In the genomic region with DNA sequence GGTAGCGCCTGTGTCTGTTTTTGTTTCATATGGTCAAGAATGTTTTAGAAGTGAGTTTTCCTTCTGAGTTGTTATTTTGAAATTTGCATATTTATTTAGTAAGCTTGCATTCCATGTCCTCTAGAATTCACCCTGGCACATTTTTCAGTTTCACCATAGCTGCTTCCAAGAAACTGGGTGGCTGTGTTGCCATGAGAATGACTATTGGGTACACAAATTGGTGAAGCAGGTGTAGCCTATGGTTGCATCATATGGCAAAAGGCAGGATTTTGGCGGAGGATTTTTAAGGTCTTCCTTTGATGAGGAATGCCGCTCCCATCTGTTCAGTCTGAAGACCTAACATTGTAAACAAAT, we compare ENCODE assay signal across 1 cellular context.
TF ChIP-seq lines count a peak whose summit lies in the region.

No MANE protein-coding gene starts in this region.

TF ChIP-seq in K562, 482 proteins besides CTCF, POLR2A, EP300 and RAD21:
- TF ChIP-seq, protein P1, sequence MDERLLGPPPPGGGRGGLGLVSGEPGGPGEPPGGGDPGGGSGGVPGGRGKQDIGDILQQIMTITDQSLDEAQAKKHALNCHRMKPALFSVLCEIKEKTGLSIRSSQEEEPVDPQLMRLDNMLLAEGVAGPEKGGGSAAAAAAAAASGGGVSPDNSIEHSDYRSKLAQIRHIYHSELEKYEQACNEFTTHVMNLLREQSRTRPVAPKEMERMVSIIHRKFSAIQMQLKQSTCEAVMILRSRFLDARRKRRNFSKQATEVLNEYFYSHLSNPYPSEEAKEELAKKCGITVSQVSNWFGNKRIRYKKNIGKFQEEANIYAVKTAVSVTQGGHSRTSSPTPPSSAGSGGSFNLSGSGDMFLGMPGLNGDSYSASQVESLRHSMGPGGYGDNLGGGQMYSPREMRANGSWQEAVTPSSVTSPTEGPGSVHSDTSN (CRISPR knock-in tag; IDR thresholded peaks at IDR 0.05; ENCODE audit: low read depth): no peak
- TF ChIP-seq, protein P1 (tag; conservative IDR thresholded peaks at IDR 0.05; ENCODE audit: low read depth): 0 out of 2 replicates have a peak, but pooled peaks have one; percentile 3
- TF ChIP-seq NBN (IDR thresholded peaks at IDR 0.05; ENCODE audit: low read depth) (peak; percentile 10; the same call in 1 of the 2 replicates), FOXA1 (IDR thresholded peaks at IDR 0.05; ENCODE audit: borderline replicate concordance) (0 out of 2 replicates have a peak, but pooled peaks have one; percentile 1), TBL1XR1 (IDR thresholded peaks at IDR 0.05; ENCODE audit: low read length in 2 of 2) (no peak), HMG20A (CRISPR knock-in tag; conservative IDR thresholded peaks at IDR 0.05) (no peak), BRD9 (IDR thresholded peaks at IDR 0.05; ENCODE audit: low read depth, partially characterized antibody) (peak; percentile 14), CEBPG (CRISPR knock-in tag; IDR thresholded peaks at IDR 0.05) (peak; percentile 82), CEBPG (tag; conservative IDR thresholded peaks at IDR 0.05 in 1 of 2, IDR thresholded peaks at IDR 0.05 in 1 of 2) (peak; percentile 80 to 89), CEBPB (tag; IDR thresholded peaks at IDR 0.05) (peak; percentile 58; the same call in 1 of the 2 replicates)
- TF ChIP-seq, protein P2, sequence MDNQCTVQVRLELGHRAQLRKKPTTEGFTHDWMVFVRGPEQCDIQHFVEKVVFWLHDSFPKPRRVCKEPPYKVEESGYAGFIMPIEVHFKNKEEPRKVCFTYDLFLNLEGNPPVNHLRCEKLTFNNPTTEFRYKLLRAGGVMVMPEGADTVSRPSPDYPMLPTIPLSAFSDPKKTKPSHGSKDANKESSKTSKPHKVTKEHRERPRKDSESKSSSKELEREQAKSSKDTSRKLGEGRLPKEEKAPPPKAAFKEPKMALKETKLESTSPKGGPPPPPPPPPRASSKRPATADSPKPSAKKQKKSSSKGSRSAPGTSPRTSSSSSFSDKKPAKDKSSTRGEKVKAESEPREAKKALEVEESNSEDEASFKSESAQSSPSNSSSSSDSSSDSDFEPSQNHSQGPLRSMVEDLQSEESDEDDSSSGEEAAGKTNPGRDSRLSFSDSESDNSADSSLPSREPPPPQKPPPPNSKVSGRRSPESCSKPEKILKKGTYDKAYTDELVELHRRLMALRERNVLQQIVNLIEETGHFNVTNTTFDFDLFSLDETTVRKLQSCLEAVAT (IDR thresholded peaks at IDR 0.05): peak in 1 of 2 experiments; percentile 8; a peak in 1 of 4 replicates
- TF ChIP-seq, protein P3, sequence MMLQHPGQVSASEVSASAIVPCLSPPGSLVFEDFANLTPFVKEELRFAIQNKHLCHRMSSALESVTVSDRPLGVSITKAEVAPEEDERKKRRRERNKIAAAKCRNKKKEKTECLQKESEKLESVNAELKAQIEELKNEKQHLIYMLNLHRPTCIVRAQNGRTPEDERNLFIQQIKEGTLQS (IDR thresholded peaks at IDR 0.05): peak; percentile 60
- TF ChIP-seq, protein P3 (CRISPR knock-in tag; conservative IDR thresholded peaks at IDR 0.05): no peak
- TF ChIP-seq, protein P4, sequence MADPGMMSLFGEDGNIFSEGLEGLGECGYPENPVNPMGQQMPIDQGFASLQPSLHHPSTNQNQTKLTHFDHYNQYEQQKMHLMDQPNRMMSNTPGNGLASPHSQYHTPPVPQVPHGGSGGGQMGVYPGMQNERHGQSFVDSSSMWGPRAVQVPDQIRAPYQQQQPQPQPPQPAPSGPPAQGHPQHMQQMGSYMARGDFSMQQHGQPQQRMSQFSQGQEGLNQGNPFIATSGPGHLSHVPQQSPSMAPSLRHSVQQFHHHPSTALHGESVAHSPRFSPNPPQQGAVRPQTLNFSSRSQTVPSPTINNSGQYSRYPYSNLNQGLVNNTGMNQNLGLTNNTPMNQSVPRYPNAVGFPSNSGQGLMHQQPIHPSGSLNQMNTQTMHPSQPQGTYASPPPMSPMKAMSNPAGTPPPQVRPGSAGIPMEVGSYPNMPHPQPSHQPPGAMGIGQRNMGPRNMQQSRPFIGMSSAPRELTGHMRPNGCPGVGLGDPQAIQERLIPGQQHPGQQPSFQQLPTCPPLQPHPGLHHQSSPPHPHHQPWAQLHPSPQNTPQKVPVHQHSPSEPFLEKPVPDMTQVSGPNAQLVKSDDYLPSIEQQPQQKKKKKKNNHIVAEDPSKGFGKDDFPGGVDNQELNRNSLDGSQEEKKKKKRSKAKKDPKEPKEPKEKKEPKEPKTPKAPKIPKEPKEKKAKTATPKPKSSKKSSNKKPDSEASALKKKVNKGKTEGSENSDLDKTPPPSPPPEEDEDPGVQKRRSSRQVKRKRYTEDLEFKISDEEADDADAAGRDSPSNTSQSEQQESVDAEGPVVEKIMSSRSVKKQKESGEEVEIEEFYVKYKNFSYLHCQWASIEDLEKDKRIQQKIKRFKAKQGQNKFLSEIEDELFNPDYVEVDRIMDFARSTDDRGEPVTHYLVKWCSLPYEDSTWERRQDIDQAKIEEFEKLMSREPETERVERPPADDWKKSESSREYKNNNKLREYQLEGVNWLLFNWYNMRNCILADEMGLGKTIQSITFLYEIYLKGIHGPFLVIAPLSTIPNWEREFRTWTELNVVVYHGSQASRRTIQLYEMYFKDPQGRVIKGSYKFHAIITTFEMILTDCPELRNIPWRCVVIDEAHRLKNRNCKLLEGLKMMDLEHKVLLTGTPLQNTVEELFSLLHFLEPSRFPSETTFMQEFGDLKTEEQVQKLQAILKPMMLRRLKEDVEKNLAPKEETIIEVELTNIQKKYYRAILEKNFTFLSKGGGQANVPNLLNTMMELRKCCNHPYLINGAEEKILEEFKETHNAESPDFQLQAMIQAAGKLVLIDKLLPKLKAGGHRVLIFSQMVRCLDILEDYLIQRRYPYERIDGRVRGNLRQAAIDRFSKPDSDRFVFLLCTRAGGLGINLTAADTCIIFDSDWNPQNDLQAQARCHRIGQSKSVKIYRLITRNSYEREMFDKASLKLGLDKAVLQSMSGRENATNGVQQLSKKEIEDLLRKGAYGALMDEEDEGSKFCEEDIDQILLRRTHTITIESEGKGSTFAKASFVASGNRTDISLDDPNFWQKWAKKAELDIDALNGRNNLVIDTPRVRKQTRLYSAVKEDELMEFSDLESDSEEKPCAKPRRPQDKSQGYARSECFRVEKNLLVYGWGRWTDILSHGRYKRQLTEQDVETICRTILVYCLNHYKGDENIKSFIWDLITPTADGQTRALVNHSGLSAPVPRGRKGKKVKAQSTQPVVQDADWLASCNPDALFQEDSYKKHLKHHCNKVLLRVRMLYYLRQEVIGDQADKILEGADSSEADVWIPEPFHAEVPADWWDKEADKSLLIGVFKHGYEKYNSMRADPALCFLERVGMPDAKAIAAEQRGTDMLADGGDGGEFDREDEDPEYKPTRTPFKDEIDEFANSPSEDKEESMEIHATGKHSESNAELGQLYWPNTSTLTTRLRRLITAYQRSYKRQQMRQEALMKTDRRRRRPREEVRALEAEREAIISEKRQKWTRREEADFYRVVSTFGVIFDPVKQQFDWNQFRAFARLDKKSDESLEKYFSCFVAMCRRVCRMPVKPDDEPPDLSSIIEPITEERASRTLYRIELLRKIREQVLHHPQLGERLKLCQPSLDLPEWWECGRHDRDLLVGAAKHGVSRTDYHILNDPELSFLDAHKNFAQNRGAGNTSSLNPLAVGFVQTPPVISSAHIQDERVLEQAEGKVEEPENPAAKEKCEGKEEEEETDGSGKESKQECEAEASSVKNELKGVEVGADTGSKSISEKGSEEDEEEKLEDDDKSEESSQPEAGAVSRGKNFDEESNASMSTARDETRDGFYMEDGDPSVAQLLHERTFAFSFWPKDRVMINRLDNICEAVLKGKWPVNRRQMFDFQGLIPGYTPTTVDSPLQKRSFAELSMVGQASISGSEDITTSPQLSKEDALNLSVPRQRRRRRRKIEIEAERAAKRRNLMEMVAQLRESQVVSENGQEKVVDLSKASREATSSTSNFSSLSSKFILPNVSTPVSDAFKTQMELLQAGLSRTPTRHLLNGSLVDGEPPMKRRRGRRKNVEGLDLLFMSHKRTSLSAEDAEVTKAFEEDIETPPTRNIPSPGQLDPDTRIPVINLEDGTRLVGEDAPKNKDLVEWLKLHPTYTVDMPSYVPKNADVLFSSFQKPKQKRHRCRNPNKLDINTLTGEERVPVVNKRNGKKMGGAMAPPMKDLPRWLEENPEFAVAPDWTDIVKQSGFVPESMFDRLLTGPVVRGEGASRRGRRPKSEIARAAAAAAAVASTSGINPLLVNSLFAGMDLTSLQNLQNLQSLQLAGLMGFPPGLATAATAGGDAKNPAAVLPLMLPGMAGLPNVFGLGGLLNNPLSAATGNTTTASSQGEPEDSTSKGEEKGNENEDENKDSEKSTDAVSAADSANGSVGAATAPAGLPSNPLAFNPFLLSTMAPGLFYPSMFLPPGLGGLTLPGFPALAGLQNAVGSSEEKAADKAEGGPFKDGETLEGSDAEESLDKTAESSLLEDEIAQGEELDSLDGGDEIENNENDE (IDR thresholded peaks at IDR 0.05; ENCODE audit: low read depth, low read length): no peak
- TF ChIP-seq, protein P5, sequence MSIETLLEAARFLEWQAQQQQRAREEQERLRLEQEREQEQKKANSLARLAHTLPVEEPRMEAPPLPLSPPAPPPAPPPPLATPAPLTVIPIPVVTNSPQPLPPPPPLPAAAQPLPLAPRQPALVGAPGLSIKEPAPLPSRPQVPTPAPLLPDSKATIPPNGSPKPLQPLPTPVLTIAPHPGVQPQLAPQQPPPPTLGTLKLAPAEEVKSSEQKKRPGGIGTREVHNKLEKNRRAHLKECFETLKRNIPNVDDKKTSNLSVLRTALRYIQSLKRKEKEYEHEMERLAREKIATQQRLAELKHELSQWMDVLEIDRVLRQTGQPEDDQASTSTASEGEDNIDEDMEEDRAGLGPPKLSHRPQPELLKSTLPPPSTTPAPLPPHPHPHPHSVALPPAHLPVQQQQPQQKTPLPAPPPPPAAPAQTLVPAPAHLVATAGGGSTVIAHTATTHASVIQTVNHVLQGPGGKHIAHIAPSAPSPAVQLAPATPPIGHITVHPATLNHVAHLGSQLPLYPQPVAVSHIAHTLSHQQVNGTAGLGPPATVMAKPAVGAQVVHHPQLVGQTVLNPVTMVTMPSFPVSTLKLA (conservative IDR thresholded peaks at IDR 0.05): peak in 1 of 2 experiments; percentile 9; a peak in 2 of 4 replicates
TF ChIP-seq in K562: peak in this region for 9.
